In the genomic region with DNA sequence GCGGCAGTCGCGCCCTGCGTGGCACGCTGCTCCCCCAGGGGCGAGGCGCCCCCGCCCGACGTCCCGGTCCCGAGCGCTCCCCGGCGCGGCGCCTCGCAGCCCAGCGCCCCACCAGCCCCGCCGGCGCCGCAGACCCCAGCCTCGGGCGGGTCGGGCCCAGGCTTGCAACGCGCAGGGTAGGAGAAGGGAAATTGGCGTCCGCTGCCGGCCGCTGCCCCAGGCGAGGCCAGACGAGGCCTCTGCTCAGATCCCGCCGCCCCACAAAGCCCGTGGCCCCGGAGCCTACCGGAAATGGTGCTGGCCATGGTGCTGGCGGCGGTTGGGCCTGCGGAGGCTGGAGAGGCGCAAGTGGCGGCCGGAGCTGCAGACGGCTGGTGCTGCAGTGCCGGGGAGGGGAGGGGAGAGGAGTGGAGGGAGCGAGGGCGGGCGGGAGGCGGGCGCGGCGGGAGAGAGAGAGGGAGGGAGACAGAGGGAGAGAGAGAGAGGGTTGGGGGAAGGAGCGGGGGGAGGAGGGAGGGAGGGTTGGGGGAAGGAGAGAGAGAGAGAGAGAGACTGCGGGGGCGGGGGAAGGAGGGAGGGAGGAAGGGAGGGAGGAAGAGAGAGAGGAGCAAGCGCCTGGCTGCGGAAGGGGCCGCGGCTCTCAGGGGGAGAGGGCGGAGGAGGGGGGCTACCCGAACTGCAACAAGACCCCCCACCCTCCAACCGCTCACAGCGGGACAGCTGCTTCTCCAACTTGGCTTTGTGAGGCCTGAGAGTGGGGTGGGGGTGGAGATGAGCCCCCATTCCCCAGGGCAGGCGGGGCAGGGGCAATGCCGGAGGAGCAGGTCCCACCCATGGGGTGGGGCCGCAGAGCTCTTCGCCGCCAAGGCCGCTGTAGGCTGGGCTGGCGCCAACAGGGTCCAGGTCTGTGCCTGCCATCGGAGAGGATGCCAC, we compare ENCODE assay signal across 8 cellular contexts. TPM values are rescaled to one million over a fixed set of nuclear protein-coding genes. Genes with fewer than 3 reads are reported as not detected.
DNase-seq lines count a peak whose midpoint lies in the region; ATAC-seq and TF ChIP-seq lines count a peak whose summit lies in the region.

A gene (minus strand): TSS at position 384 of the 933 bp plus-strand sequence. CDS start 79 bp downstream, at position 305.

- peak within 1 kb of the TSS; percentile 83 for H3K4me3 Mint-ChIP-seq in nephron progenitor cell

- peak; percentile 50 to 65 for ATAC-seq in activated naive CD4-positive, alpha-beta T cell treated with anti-CD3 and anti-CD28 coated beads, Interleukin-2, amount 50 U/mL, for 72 hours
- ATAC-seq in gastroesophageal sphincter (peak; percentile 87), GM18519 (IDR thresholded peaks at IDR 0.05; ENCODE audit: low FRiP score, unreplicated experiment) (no peak)

- DNase-seq in DMS53 (lab: John Stamatoyannopoulos, UW) (peak; percentile 95), MV-4-11 (lab: John Stamatoyannopoulos, UW) (peak; percentile 82), SK-N-DZ (ENCODE audit: low spot score) (peak; percentile 94), nephron progenitor cell (peak; percentile 97), substantia nigra (lab: John Stamatoyannopoulos, UW) (peak; percentile 13 to 96 (median 71))
- DNase-seq in activated naive CD4-positive, alpha-beta T cell treated with anti-CD3 and anti-CD28 coated beads, Interleukin-2, amount 50 U/mL, for 72 hours (ENCODE audit: low spot score in 2 of 2) = peak; percentile 67 to 82

- WGBS in gastroesophageal sphincter (ENCODE audit: low coverage in 1 of 2), 2 donors = 0% methylated on average over 10 of the region's 73 CpGs; no CpG with 5 or more reads in 1 of the 2 donors

- H3K4me1 Mint-ChIP-seq in nephron progenitor cell = peaks cover 27% of the 10 kb centered on the region

- no peaks in the 10 kb centered on the region for H3K9me3 ChIP-seq in gastroesophageal sphincter

- peak within 1 kb of the TSS in 3 of 4 donors; percentile 75 to 82 (median 82) for H3K27ac ChIP-seq in gastroesophageal sphincter
- H3K27ac ChIP-seq in substantia nigra (ENCODE audit: low read depth, low read length, poor library complexity, severe bottlenecking) = peak within 1 kb of the TSS; percentile 38

- H3K36me3 Mint-ChIP-seq in activated naive CD4-positive, alpha-beta T cell treated with anti-CD3 and anti-CD28 coated beads, Interleukin-2, amount 50 U/mL, for 72 hours = peaks cover 2 to 10% of the 10 kb centered on the region in 2 donors
- no peaks in the 10 kb centered on the region for H3K36me3 Mint-ChIP-seq in nephron progenitor cell (ENCODE audit: low read depth)

- peak within 1 kb of the TSS in 1 of 2 donors; percentile 81 for H3K27ac Mint-ChIP-seq in activated naive CD4-positive, alpha-beta T cell treated with anti-CD3 and anti-CD28 coated beads, Interleukin-2, amount 50 U/mL, for 72 hours
- no peak within 1 kb of the TSS for H3K27ac Mint-ChIP-seq in nephron progenitor cell

- H3K27me3 ChIP-seq in gastroesophageal sphincter = no peaks in the 10 kb centered on the region

- H3K36me3 ChIP-seq in gastroesophageal sphincter = no peaks in the 10 kb centered on the region

- TF ChIP-seq CTCF in gastroesophageal sphincter (IDR thresholded peaks at IDR 0.05) (no peak), nephron progenitor cell (IDR thresholded peaks at IDR 0.05) (no peak)

- no peak for TF ChIP-seq POLR2A in gastroesophageal sphincter (IDR thresholded peaks at IDR 0.05)

- H3K4me3 ChIP-seq in gastroesophageal sphincter = peak within 1 kb of the TSS; percentile 44 to 73

- peaks cover 0 to 53% (median 22%) of the 10 kb centered on the region in 3 donors for H3K4me1 ChIP-seq in gastroesophageal sphincter

- peaks cover 29% of the 10 kb centered on the region for H3K27me3 Mint-ChIP-seq in nephron progenitor cell (ENCODE audit: low read depth, poor library complexity)

- H3K9me3 Mint-ChIP-seq in activated naive CD4-positive, alpha-beta T cell treated with anti-CD3 and anti-CD28 coated beads, Interleukin-2, amount 50 U/mL, for 72 hours = no peaks in the 10 kb centered on the region
- H3K9me3 Mint-ChIP-seq in nephron progenitor cell = no peaks in the 10 kb centered on the region

- no peak for TF ChIP-seq EP300 in gastroesophageal sphincter (IDR thresholded peaks at IDR 0.05)

RNA-seq across cellular contexts. Expression of the gene that starts here (rescaled TPM):
- 328 and 395 TPM in 2 replicates for polyA plus RNA-seq in SK-N-DZ (2014; cell fraction: cytosol; rRNA removed)
- 365 and 369 TPM in 2 replicates for polyA plus RNA-seq in SK-N-DZ (2014; cell fraction: nucleus; rRNA removed)
- 10 to 100 TPM; 13.8 to 19.5 TPM for total RNA-seq in activated naive CD4-positive, alpha-beta T cell treated with anti-CD3 and anti-CD28 coated beads, Interleukin-2, amount 50 U/mL, for 72 hours
- total RNA-seq in gastroesophageal sphincter = 10 to 100 TPM; 13.7 to 31.6 (median 17.0) TPM
